ENCODE assay signal across 5 cellular contexts in the genomic region with DNA sequence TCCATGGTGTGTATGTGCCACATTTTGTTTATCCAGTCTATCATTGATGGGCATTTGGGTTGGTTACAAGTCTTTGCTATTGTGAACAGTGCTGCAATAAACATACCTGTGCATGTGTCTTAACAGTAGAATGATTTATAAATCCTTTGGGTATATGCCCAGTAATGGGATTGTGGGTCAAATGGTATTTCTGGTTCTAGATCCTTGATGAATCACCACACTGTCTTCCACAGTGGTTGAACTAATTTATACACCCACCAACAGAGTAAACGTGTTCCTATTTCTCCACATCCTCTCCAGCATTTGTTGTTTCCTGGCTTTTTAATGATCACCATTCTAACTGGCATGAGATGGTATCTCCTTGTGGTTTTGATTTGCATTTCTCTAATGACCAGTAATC.
DNase-seq lines count a peak whose midpoint lies in the region; FAIRE-seq and TF ChIP-seq lines count a peak whose summit lies in the region.
"Not testable (repeated sequence)": the region's sequence is repeated elsewhere in the genome, so short reads cannot be mapped to it uniquely, and the experiment has no call there.

No MANE protein-coding gene starts in this region.

- H3K4me3 ChIP-seq in bronchial epithelial cell (ENCODE audit: low read depth, low read length); fibroblast of mammary gland (ENCODE audit: control insufficient read depth, low read depth, low read length): not testable (repeated sequence)

- not testable (repeated sequence) for FAIRE-seq in bronchial epithelial cell (lab: Jason Lieb, UNC)

- H3K36me3 ChIP-seq in bronchial epithelial cell (ENCODE audit: control insufficient read depth, insufficient read depth, low read length), result not testable (repeated sequence)

- H3K27me3 ChIP-seq in bronchial epithelial cell (ENCODE audit: control insufficient read depth, insufficient read depth, low read length), result not testable (repeated sequence)

- DNase-seq in M059J (ENCODE audit: low read depth) (peak; percentile 53), astrocyte of the hippocampus (ENCODE audit: low read depth, low spot score) (peak; percentile 4), bronchial epithelial cell (ENCODE audit: low read depth) (peak; percentile 5), fibroblast of mammary gland (ENCODE audit: low read depth) (peak; percentile 5), renal cortical epithelial cell (ENCODE audit: low read depth) (peak; percentile 23)

- not testable (repeated sequence) for TF ChIP-seq CTCF in bronchial epithelial cell (IDR thresholded peaks at IDR 0.05; ENCODE audit: insufficient read depth, low read length, severe bottlenecking); fibroblast of mammary gland (conservative IDR thresholded peaks at IDR 0.05; ENCODE audit: control insufficient read depth, insufficient read depth, low read depth, low read length)
